In genomic region chr1:43582162-43582566, GRCh38 we compare ENCODE assay signal across 1 cellular context.
TF ChIP-seq lines count a peak whose summit lies in the region.

No MANE protein-coding gene starts in this region.

TF ChIP-seq in GM23338, 12 proteins besides CTCF, POLR2A, EP300 and RAD21 (continued from another document):
- no peak for TF ChIP-seq ETS1 (IDR thresholded peaks at IDR 0.05)
- no peak for TF ChIP-seq EZH2phosphoT487 (IDR thresholded peaks at IDR 0.05; ENCODE audit: unreplicated experiment)
- no peak for TF ChIP-seq NANOG (IDR thresholded peaks at IDR 0.05; ENCODE audit: borderline replicate concordance)
- no peak for TF ChIP-seq JUNB (IDR thresholded peaks at IDR 0.05; ENCODE audit: unreplicated experiment)
